Comparison of ENCODE assay signal across 14 cellular contexts in the genomic region with DNA sequence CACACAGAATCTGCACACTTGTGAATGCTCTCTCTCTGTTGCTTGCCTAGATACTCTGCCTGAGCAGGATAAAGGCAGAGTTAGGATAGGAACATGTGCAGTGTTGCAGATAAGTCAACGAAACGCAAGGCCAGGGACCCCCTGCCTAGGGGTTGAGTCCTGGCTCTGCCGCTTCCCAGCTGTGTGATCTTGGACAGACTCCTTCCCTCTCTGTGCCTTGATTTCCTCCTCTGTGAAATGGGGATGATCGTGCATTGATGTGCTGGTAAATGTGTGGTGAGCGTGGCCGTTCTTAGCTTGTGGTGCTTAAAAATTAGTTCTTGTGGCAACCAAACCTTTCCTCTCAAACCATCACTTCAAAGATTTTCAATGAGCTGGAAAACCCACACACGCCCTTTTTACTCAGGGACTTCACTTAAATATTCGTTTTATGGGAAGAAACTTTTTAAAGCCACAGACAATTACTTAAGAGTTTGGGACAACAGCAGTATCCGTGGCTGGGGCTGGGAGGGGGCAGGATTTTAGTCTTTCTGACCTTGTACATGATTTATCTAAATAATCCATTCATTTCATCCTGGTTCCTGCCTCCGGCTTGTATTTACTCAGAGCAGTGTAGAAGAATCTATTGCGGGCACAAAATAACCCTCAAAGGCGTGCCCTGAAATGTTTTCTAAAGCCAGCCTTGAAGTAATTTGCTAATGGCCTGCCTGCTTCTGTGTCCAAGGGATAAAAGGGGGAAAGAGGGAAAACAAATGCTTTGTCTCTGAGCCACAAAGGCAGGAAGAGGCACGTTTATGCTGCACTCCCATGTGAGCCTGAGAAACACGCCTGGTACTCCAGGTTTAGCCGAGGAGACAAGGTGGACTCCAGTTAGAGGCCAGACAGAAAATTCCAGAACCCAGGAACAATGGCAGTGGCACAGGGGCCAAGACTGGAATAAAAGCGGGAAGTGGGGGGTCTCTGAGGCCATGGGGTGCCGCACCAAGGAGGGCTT.
DNase-seq lines count a peak whose midpoint lies in the region; ATAC-seq, FAIRE-seq and TF ChIP-seq lines count a peak whose summit lies in the region.
"Had no signal": no experiment of that assay in that cellular context is flagged by ENCODE, and none has a peak within 500 bp of the region (broad histone marks: within the 10 kb centered on the region; RNA-seq: fewer than 3 reads in every experiment).

No MANE protein-coding gene starts in this region.

- H3K23me2 ChIP-seq in H1 (ENCODE audit: low read depth, low read length), result peaks cover 7% of the 10 kb centered on the region

- 0 out of 2 replicates have a peak overlapping the region, but pooled peaks have one; percentile 1 for H2BK5ac ChIP-seq in H1 (ENCODE audit: low read depth, low read length)

- no peak overlapping the region for H2BK120ac ChIP-seq in H1 (replicated peaks; ENCODE audit: low read depth, low read length)

- H3K9ac ChIP-seq in H1 (replicated peaks in 1 of 4; ENCODE audit: extremely low read depth in 1 of 4, low read depth in 3 of 4, low read length in 3 of 4), result no peak overlapping the region

- no TSS peak for BruUV-seq in Caco-2 (replicated peaks; lab: Mats Ljungman, UMichigan)

- TF ChIP-seq CTCF in right atrium auricular region (IDR thresholded peaks at IDR 0.05) (no peak), H1 (IDR thresholded peaks at IDR 0.05; ENCODE audit: control extremely low read depth in 1 of 3, insufficient read depth in 1 of 3, low read depth in 1 of 3, low read length in 3 of 3) (no peak), nephron progenitor cell (IDR thresholded peaks at IDR 0.05) (no peak), Caco-2 (IDR thresholded peaks at IDR 0.05; ENCODE audit: insufficient read depth in 1 of 2, low read depth in 1 of 2, low read length in 1 of 2, severe bottlenecking in 1 of 2, unreplicated experiment in 1 of 2) (no peak)
- TF ChIP-seq CTCF in activated CD8-positive, alpha-beta T cell treated with anti-CD3 and anti-CD28 coated beads for 36 hours (IDR thresholded peaks at IDR 0.05), result no peak

- H3K27me3 ChIP-seq in right atrium auricular region (no peaks in the 10 kb centered on the region), H1 (replicated peaks in 1 of 4; ENCODE audit: control insufficient read depth in 3 of 4, extremely low read depth in 1 of 4, insufficient read depth in 3 of 4, low read length in 3 of 4) (0 out of 7 replicates have a peak, but pooled peaks cover 0 to 2% (median 0%) of the 10 kb centered on the region in 4 experiments), Caco-2 (replicated peaks; ENCODE audit: control insufficient read depth, insufficient read depth, low read length) (no peaks in the 10 kb centered on the region)
- H3K27me3 ChIP-seq: cardiac muscle cell, tibial nerve had no signal

- TF ChIP-seq RAD21 in H1 (IDR thresholded peaks at IDR 0.05 in 1 of 2, conservative IDR thresholded peaks at IDR 0.05 in 1 of 2; ENCODE audit: low read depth in 2 of 2, low read length in 2 of 2), result no peak

- 0 out of 2 replicates have a peak overlapping the region, but pooled peaks have one; percentile 40 for H2BK12ac ChIP-seq in H1 (ENCODE audit: low read depth, low read length)

- H2BK15ac ChIP-seq in H1 (ENCODE audit: low read length), result 0 out of 2 replicates have a peak overlapping the region, but pooled peaks have one; percentile 63

- no peak overlapping the region for H3K4ac ChIP-seq in H1 (replicated peaks; ENCODE audit: insufficient read length, low read depth, low read length)

- H3K9me3 Mint-ChIP-seq in nephron progenitor cell (no peaks in the 10 kb centered on the region), Caco-2 (ENCODE audit: unreplicated experiment) (no peaks in the 10 kb centered on the region)
- H3K9me3 Mint-ChIP-seq in activated CD8-positive, alpha-beta T cell treated with anti-CD3 and anti-CD28 coated beads for 36 hours, result no peaks in the 10 kb centered on the region
- H3K9me3 Mint-ChIP-seq: activated CD4-positive, alpha-beta T cell treated with anti-CD3 and anti-CD28 coated beads, Interleukin-2, amount 10 ng/mL, durations not matched to agents 7 days and 5 days had no signal

- 83% methylated on average over 17 of the region's 17 CpGs; no CpG with 5 or more reads in 1 of the 2 experiments for WGBS in H1 (ENCODE audit: extremely low coverage in 1 of 2, insufficient coverage in 1 of 2, insufficient read length in 1 of 2, insufficient replicate concordance in 2 of 2, low coverage in 1 of 2, low lambda C conversion rate in 2 of 2, missing lambda C conversion rate in 1 of 2), 2 experiments

- H3K4me3 ChIP-seq in right atrium auricular region (no peak overlapping the region), H1 (ENCODE audit: extremely low read depth in 1 of 4, insufficient read depth in 2 of 4, low read depth in 3 of 4, low read length in 4 of 4) (no peak overlapping the region; a peak in 1 of 8 replicates), Caco-2 (ENCODE audit: low read depth, low read length) (no peak overlapping the region)
- H3K4me3 ChIP-seq: cardiac muscle cell, tibial nerve had no signal

- TF ChIP-seq EP300 in H1 (IDR thresholded peaks at IDR 0.05; ENCODE audit: borderline replicate concordance in 1 of 2, low read depth in 2 of 2, low read length in 2 of 2), result no peak

- intact Hi-C loops in cardiac septum (cut with DNase I), result loop anchor here (5.0 kb wide), 1 partner anchor 58 kb away; no protein-coding TSS in a partner anchor
- intact Hi-C loops in Caco-2 (cut with micrococcal nuclease; ENCODE audit: unreplicated experiment), result no loop called here
- intact Hi-C loops in activated CD8-positive, alpha-beta T cell treated with anti-CD3 and anti-CD28 coated beads for 36 hours (cut with micrococcal nuclease), result no loop called here

- H4K8ac ChIP-seq in H1 (ENCODE audit: extremely low read depth, insufficient read depth, low read length), result no peak overlapping the region

- peak overlapping the region; percentile 11 to 77 for H3K27ac ChIP-seq in right atrium auricular region
- H3K27ac ChIP-seq in H1 (ENCODE audit: low read depth, low read length), result no peak overlapping the region
- H3K27ac ChIP-seq: cardiac muscle cell had no signal

- H4K20me1 ChIP-seq in H1 (replicated peaks in 1 of 2; ENCODE audit: control insufficient read depth in 1 of 2, insufficient read depth in 2 of 2, low read length in 2 of 2), result peaks cover 0 to 2% of the 10 kb centered on the region in 2 experiments

- H3K36me3 Mint-ChIP-seq in nephron progenitor cell (ENCODE audit: low read depth), result peaks cover 11% of the 10 kb centered on the region
- H3K36me3 Mint-ChIP-seq in Caco-2 (ENCODE audit: insufficient read depth, unreplicated experiment), result peaks cover 18% of the 10 kb centered on the region
- H3K36me3 Mint-ChIP-seq in activated CD8-positive, alpha-beta T cell treated with anti-CD3 and anti-CD28 coated beads for 36 hours (ENCODE audit: low read depth), result peaks cover 7% of the 10 kb centered on the region

- H3K4me1 ChIP-seq in right atrium auricular region, result peaks cover 0 to 45% of the 10 kb centered on the region in 2 donors
- peaks cover 0 to 19% (median 9%) of the 10 kb centered on the region in 4 experiments; a peak in 6 of 7 replicates for H3K4me1 ChIP-seq in H1 (replicated peaks in 1 of 4; ENCODE audit: control insufficient read depth in 3 of 4, insufficient read depth in 4 of 4, low read length in 3 of 4)
- peaks cover 14% of the 10 kb centered on the region; the same call in 1 of the 2 replicates for H3K4me1 ChIP-seq in Caco-2

- H3K4me1 Mint-ChIP-seq in nephron progenitor cell, result peaks cover 52% of the 10 kb centered on the region
- peaks cover 8% of the 10 kb centered on the region for H3K4me1 Mint-ChIP-seq in Caco-2 (ENCODE audit: low read depth, unreplicated experiment)
- H3K4me1 Mint-ChIP-seq in activated CD8-positive, alpha-beta T cell treated with anti-CD3 and anti-CD28 coated beads for 36 hours (ENCODE audit: low read depth), result peaks cover 31% of the 10 kb centered on the region

- FAIRE-seq in H1 (lab: Jason Lieb, UNC), result no peak

- no peak overlapping the region for H4K91ac ChIP-seq in H1 (replicated peaks; ENCODE audit: insufficient read length, low read length)

- POLR2A ChIA-PET in H1 (lab: Charles Lee; ENCODE audit: partially characterized antibody), result no interaction called here
- POLR2A ChIA-PET in Caco-2 (lab: Charles Lee), result no interaction called here
- POLR2A ChIA-PET in activated CD8-positive, alpha-beta T cell treated with anti-CD3 and anti-CD28 coated beads for 36 hours (lab: Charles Lee), result no interaction called here

- H3K79me2 ChIP-seq in H1 (ENCODE audit: control insufficient read depth in 1 of 2, insufficient read depth in 2 of 2, low read length in 2 of 2), result no peaks in the 10 kb centered on the region

- no peaks in the 10 kb centered on the region for H3K36me3 ChIP-seq in right atrium auricular region
- H3K36me3 ChIP-seq in H1 (ENCODE audit: control insufficient read depth in 2 of 4, insufficient read depth in 4 of 4, low read length in 3 of 4), result no peaks in the 10 kb centered on the region; a peak in 1 of 8 replicates
- H3K36me3 ChIP-seq in Caco-2 (ENCODE audit: control insufficient read depth, insufficient read depth, low read length), result no peaks in the 10 kb centered on the region; the same call in 1 of the 2 replicates
- H3K36me3 ChIP-seq: cardiac muscle cell had no signal

- peak overlapping the region; percentile 12 for H3K27ac Mint-ChIP-seq in nephron progenitor cell
- H3K27ac Mint-ChIP-seq in Caco-2 (ENCODE audit: unreplicated experiment), result no peak overlapping the region
- H3K27ac Mint-ChIP-seq in activated CD8-positive, alpha-beta T cell treated with anti-CD3 and anti-CD28 coated beads for 36 hours, result no peak overlapping the region
- H3K27ac Mint-ChIP-seq: activated CD4-positive, alpha-beta T cell treated with anti-CD3 and anti-CD28 coated beads, Interleukin-2, amount 10 ng/mL, durations not matched to agents 7 days and 5 days had no signal

- no peak for DNase-seq in right atrium auricular region (ENCODE audit: low spot score)
- DNase-seq in cardiac septum (ENCODE audit: low spot score), result no peak
- DNase-seq in H1 (ENCODE audit: low read depth in 1 of 2, low spot score in 2 of 2), result no peak
- DNase-seq in nephron progenitor cell, result no peak
- DNase-seq in Caco-2, result no peak
- DNase-seq in activated CD8-positive, alpha-beta T cell treated with anti-CD3 and anti-CD28 coated beads for 36 hours, result no peak
- DNase-seq in NCI-H1092 (lab: John Stamatoyannopoulos, UW), result no peak
- DNase-seq: activated CD4-positive, alpha-beta T cell treated with anti-CD3 and anti-CD28 coated beads, Interleukin-2, amount 10 ng/mL, durations not matched to agents 7 days and 5 days; H7; NCI-H1436; T-helper 2 cell had no signal

- CTCF ChIA-PET in H1 (lab: Charles Lee; ENCODE audit: partially characterized antibody) (interaction anchor here (0.6 to 3.4 kb wide), 5 partner anchors 12 to 592 kb away, joined by 3 to 9 read pairs (median 3); no protein-coding TSS in a partner anchor), Caco-2 (lab: Charles Lee) (no interaction called here)
- CTCF ChIA-PET in activated CD8-positive, alpha-beta T cell treated with anti-CD3 and anti-CD28 coated beads for 36 hours (lab: Charles Lee), result interaction anchor here (1.1 kb wide), 1 partner anchor 87 kb away, joined by 3 read pairs; no protein-coding TSS in a partner anchor

- H3K14ac ChIP-seq in H1 (ENCODE audit: insufficient read length), result no peak overlapping the region

- H3K4me3 Mint-ChIP-seq in nephron progenitor cell (no peak overlapping the region), Caco-2 (ENCODE audit: unreplicated experiment) (no peak overlapping the region)
- no peak overlapping the region for H3K4me3 Mint-ChIP-seq in activated CD8-positive, alpha-beta T cell treated with anti-CD3 and anti-CD28 coated beads for 36 hours
- H3K4me3 Mint-ChIP-seq: activated CD4-positive, alpha-beta T cell treated with anti-CD3 and anti-CD28 coated beads, Interleukin-2, amount 10 ng/mL, durations not matched to agents 7 days and 5 days had no signal

- H4K5ac ChIP-seq in H1 (ENCODE audit: insufficient read length, low read depth, low read length), result no peak overlapping the region

- H3K27me3 Mint-ChIP-seq in nephron progenitor cell (ENCODE audit: low read depth, poor library complexity) (peaks cover 6% of the 10 kb centered on the region), Caco-2 (ENCODE audit: insufficient read depth, unreplicated experiment) (no peaks in the 10 kb centered on the region)
- H3K27me3 Mint-ChIP-seq in activated CD8-positive, alpha-beta T cell treated with anti-CD3 and anti-CD28 coated beads for 36 hours, result no peaks in the 10 kb centered on the region
- H3K27me3 Mint-ChIP-seq: activated CD4-positive, alpha-beta T cell treated with anti-CD3 and anti-CD28 coated beads, Interleukin-2, amount 10 ng/mL, durations not matched to agents 7 days and 5 days had no signal

- TF ChIP-seq POLR2A in H1 (IDR thresholded peaks at IDR 0.05; ENCODE audit: control extremely low read depth in 1 of 2, low read depth in 2 of 2, low read length in 2 of 2), result no peak

- 0 out of 2 replicates have a peak overlapping the region, but pooled peaks have one; percentile 53 for H2BK20ac ChIP-seq in H1 (ENCODE audit: low read length)

- no peak overlapping the region for H3K23ac ChIP-seq in H1 (ENCODE audit: insufficient read length)

- H3K4me2 ChIP-seq in H1 (ENCODE audit: insufficient read depth in 1 of 2, low read depth in 2 of 2, low read length in 2 of 2), result no peak overlapping the region

- peak overlapping the region; percentile 57; the same call in 1 of the 2 replicates for H2AK5ac ChIP-seq in H1 (ENCODE audit: low read depth, low read length)

- no peak overlapping the region for H3K56ac ChIP-seq in H1 (replicated peaks; ENCODE audit: insufficient read length, low read depth, low read length)

- H3K18ac ChIP-seq in H1 (ENCODE audit: extremely low read depth, low read length), result no peak overlapping the region

- no peaks in the 10 kb centered on the region; the same call in none of the 2 replicates for H3K79me1 ChIP-seq in H1 (ENCODE audit: low read depth, low read length)

- H3K9me3 ChIP-seq in right atrium auricular region (no peaks in the 10 kb centered on the region), H1 (ENCODE audit: insufficient read depth in 2 of 2, low read depth in 1 of 2, low read length in 1 of 2) (no peaks in the 10 kb centered on the region), Caco-2 (no peaks in the 10 kb centered on the region)
- H3K9me3 ChIP-seq: tibial nerve had no signal

- no peak for ATAC-seq in activated CD8-positive, alpha-beta T cell treated with anti-CD3 and anti-CD28 coated beads for 36 hours
- no peak for ATAC-seq in HG03135 (IDR thresholded peaks at IDR 0.05; ENCODE audit: unreplicated experiment)

- no peak overlapping the region for H2AFZ ChIP-seq in H1 (ENCODE audit: low read length)
